Comparison of ENCODE assay signal across 1 cellular context in genomic region chr6:134822920-134823430, GRCh38.
TF ChIP-seq lines count a peak whose summit lies in the region.

No MANE protein-coding gene starts in this region.

TF ChIP-seq in IMR-90, 13 proteins besides CTCF, POLR2A, EP300 and RAD21 (continued from another document):
- TF ChIP-seq CHD1 (IDR thresholded peaks at IDR 0.05; ENCODE audit: low read depth, low read length) (peak; percentile 68; the same call in 1 of the 2 replicates), SMC3 (IDR thresholded peaks at IDR 0.05; ENCODE audit: low read depth, low read length) (peak; percentile 99), MAZ (IDR thresholded peaks at IDR 0.05; ENCODE audit: borderline replicate concordance, low read depth, low read length) (peak; percentile 57; the same call in 1 of the 2 replicates)
